Comparison of ENCODE assay signal across 8 cellular contexts in genomic region chr4:165874799-165875371, GRCh38. TPM values are rescaled to one million over a fixed set of nuclear protein-coding genes. Genes with fewer than 3 reads are reported as not detected.
DNase-seq lines count a peak whose midpoint lies in the region; ATAC-seq and TF ChIP-seq lines count a peak whose summit lies in the region.

No MANE protein-coding gene starts in this region.

- H3K27ac ChIP-seq in SK-N-SH (ENCODE audit: low read depth in 2 of 2, low read length in 1 of 2) (peak overlapping the region in 1 of 2 experiments; percentile 22; a peak in 1 of 4 replicates), heart right ventricle (peak overlapping the region in 3 of 10 donors; percentile 36 to 63 (median 48))

- DNase-seq in EH (ENCODE audit: low read depth) (peak; percentile 9), SK-N-SH (peak; percentile 3), heart right ventricle (peak; percentile 25 to 36), posterior vena cava (ENCODE audit: low spot score) (peak; percentile 82)

- H3K4me1 ChIP-seq in SK-N-SH (ENCODE audit: control insufficient read depth in 1 of 2, insufficient read depth in 2 of 2, low read depth in 1 of 2, low read length in 1 of 2) (peaks cover 0 to 3% of the 10 kb centered on the region in 2 experiments; a peak in 2 of 4 replicates), heart right ventricle (peaks cover 0 to 24% (median 18%) of the 10 kb centered on the region in 9 donors)

- H3K27me3 ChIP-seq in SK-N-SH (ENCODE audit: insufficient read depth), result peaks cover 46% of the 10 kb centered on the region
- peaks cover 0 to 47% (median 10%) of the 10 kb centered on the region in 7 donors for H3K27me3 ChIP-seq in heart right ventricle

- no peak overlapping the region for H3K9ac ChIP-seq in SK-N-SH

- no peak for TF ChIP-seq CTCF in SK-N-SH (IDR thresholded peaks at IDR 0.05)
- no peak for TF ChIP-seq CTCF in heart right ventricle (IDR thresholded peaks at IDR 0.05)

- intact Hi-C loops in heart right ventricle (cut with DNase I), result loop anchor here in 3 of 10 donors (5.0 to 10.0 kb wide), 3 partner anchors 210 to 340 kb away; no protein-coding TSS in a partner anchor
- intact Hi-C loops in posterior vena cava (cut with DNase I), result no loop called here

- H4K20me1 ChIP-seq in SK-N-SH (ENCODE audit: insufficient read depth), result no peaks in the 10 kb centered on the region

- CTCF ChIA-PET in SK-N-SH (lab: Yijun Ruan, JAX), result no interaction called here

- no peaks in the 10 kb centered on the region for H3K79me2 ChIP-seq in SK-N-SH (ENCODE audit: insufficient read depth)

- no peak for TF ChIP-seq EP300 in SK-N-SH (IDR thresholded peaks at IDR 0.05; ENCODE audit: borderline replicate concordance in 1 of 2, low read depth in 1 of 2, low read length in 1 of 2)

- ATAC-seq in heart right ventricle (peak; percentile 32 to 77 (median 68)), GM19397 (IDR thresholded peaks at IDR 0.05; ENCODE audit: unreplicated experiment) (no peak), HG02798 (IDR thresholded peaks at IDR 0.05; ENCODE audit: poor library complexity, unreplicated experiment) (no peak), HG03196 (IDR thresholded peaks at IDR 0.05; ENCODE audit: unreplicated experiment) (no peak), HG03565 (IDR thresholded peaks at IDR 0.05; ENCODE audit: unreplicated experiment) (no peak)

- no peaks in the 10 kb centered on the region for H3K9me2 ChIP-seq in SK-N-SH

- H3F3A ChIP-seq in SK-N-SH (replicated peaks; ENCODE audit: insufficient read depth), result no peaks in the 10 kb centered on the region

- 16% methylated on average over 21 of the region's 37 CpGs for WGBS in SK-N-SH (ENCODE audit: low lambda C conversion rate)
- 5 to 6% methylated on average over 37 of the region's 37 CpGs for WGBS in heart right ventricle, 2 donors

- TF ChIP-seq RAD21 in SK-N-SH (IDR thresholded peaks at IDR 0.05; ENCODE audit: low read length), result no peak

- H3K4me2 ChIP-seq in SK-N-SH, result peak overlapping the region; percentile 89; the same call in 1 of the 2 replicates

- H3K4me3 ChIP-seq in SK-N-SH (ENCODE audit: low read depth in 2 of 2, low read length in 1 of 2) (peak overlapping the region; percentile 7 to 59; a peak in 1 of 4 replicates), heart right ventricle (peak overlapping the region; percentile 49 to 73 (median 60))

- H3K36me3 ChIP-seq in SK-N-SH (replicated peaks in 1 of 2; ENCODE audit: control insufficient read depth in 1 of 2, insufficient read depth in 2 of 2, low read length in 1 of 2) (no peaks in the 10 kb centered on the region), heart right ventricle (no peaks in the 10 kb centered on the region)

- no peak overlapping the region for H2AFZ ChIP-seq in SK-N-SH (ENCODE audit: low read depth)

- no peaks in the 10 kb centered on the region for H3K9me3 ChIP-seq in SK-N-SH
- H3K9me3 ChIP-seq in heart right ventricle, result no peaks in the 10 kb centered on the region

- POLR2A ChIA-PET in SK-N-SH (lab: Yijun Ruan, JAX), result no interaction called here

TF ChIP-seq in SK-N-SH, 30 proteins besides CTCF, POLR2A, EP300 and RAD21:
- TF ChIP-seq MXI1 (IDR thresholded peaks at IDR 0.05; ENCODE audit: low read depth, low read length) (no peak), NRF1 (IDR thresholded peaks at IDR 0.05; ENCODE audit: low read depth, low read length) (no peak), IRF3 (IDR thresholded peaks at IDR 0.05; ENCODE audit: low read depth, low read length) (no peak), YY1 (IDR thresholded peaks at IDR 0.05; ENCODE audit: low read depth) (no peak), USF2 (IDR thresholded peaks at IDR 0.05; ENCODE audit: borderline replicate concordance, low read depth, low read length) (no peak), POLR2AphosphoS5 (IDR thresholded peaks at IDR 0.05; ENCODE audit: low read depth, low read length) (no peak), FOXM1 (IDR thresholded peaks at IDR 0.05; ENCODE audit: low read depth) (no peak), ZBTB33 (IDR thresholded peaks at IDR 0.05; ENCODE audit: borderline replicate concordance, low read depth) (no peak), USF1 (IDR thresholded peaks at IDR 0.05; ENCODE audit: borderline replicate concordance, low read depth) (no peak), TCF12 (IDR thresholded peaks at IDR 0.05) (no peak), MEF2A (IDR thresholded peaks at IDR 0.05; ENCODE audit: borderline replicate concordance, low read depth) (no peak), RXRA (IDR thresholded peaks at IDR 0.05; ENCODE audit: borderline replicate concordance, low read depth) (no peak)
TF ChIP-seq in SK-N-SH: peak in this region for 0.

RNA-seq across cellular contexts. Expression of gene TLL1, which starts 1.8 kb away (rescaled TPM):
- polyA plus RNA-seq in SK-N-SH (2012; rRNA removed) (0.07 and 0.11 TPM in 2 replicates), heart right ventricle (1 to 10 TPM in 1 of 2 donors, under 1 TPM in 1; 0.51 to 1.2 TPM)
- polyA plus RNA-seq in SK-N-SH (2012; cell fraction: cytosol; rRNA removed), result 0.08 and 0.17 TPM in 2 replicates
- polyA plus RNA-seq in SK-N-SH (2012; cell fraction: nucleus; rRNA removed), result 0.04 and 0.10 TPM in 2 replicates
- total RNA-seq in heart right ventricle (1 to 10 TPM in 3 of 10 donors, under 1 TPM in 7; 0.17 to 2.3 (median 0.71) TPM), posterior vena cava (1 to 10 TPM; 7.8 to 9.8 TPM)

Comparison
In these comparisons a context has a peak if more than half of its experiments do, and no peak if none do; other contexts are left out.
1. DNase-seq: peak in every context shown above with its lines; median percentile 82 in posterior vena cava; 30 in heart right ventricle; 9 in EH; 3 in SK-N-SH.
2. ATAC-seq: peak in heart right ventricle (8 of 8); none in GM19397 (single experiment), HG02798 (single experiment), HG03196 (single experiment) and HG03565 (single experiment).